1 cellular context compared by ENCODE assay signal in the genomic region with DNA sequence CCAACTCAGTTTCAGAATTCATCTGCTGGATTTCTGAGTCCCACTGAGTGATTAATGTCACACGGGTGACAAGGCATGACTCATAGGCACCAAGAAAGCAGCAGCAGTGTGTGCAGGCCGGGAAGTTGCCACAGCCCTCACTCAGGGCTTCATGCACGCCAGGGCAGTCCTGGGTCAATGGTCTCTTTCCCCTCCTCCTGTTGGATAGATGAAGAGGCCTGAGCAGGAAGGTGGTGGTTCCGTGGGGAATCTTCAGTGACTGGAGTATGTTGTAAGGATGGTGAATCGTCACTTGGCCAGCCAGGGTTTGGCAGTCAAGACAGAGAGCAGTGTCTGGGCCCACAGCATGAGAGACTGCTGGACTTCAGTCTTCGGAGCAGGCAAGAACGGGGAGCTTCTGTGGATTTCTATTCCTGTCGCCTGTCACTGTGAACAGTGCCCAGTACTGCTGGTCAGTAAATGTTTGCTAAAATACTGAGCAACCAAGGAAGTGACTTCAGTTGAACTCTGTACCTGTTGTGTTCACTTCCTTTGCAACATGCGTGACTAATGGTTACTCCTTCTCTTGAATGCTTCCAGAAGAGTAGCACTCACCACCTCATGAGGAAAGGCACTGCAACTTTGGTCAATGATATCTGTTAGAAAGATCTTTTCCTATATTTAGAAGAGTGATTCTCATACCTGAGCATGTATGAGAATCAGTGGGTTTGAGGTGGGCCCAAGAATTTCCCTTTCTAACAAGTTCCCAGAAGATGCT.
A peak's percentile ranks its signal among the peaks of the same experiment; 100 is the strongest.
TF ChIP-seq lines count a peak whose summit lies in the region.

No MANE protein-coding gene starts in this region.

TF ChIP-seq in HepG2, 621 proteins besides CTCF, POLR2A, EP300 and RAD21 (continued from another document and continues in another):
- TF ChIP-seq, protein P1, sequence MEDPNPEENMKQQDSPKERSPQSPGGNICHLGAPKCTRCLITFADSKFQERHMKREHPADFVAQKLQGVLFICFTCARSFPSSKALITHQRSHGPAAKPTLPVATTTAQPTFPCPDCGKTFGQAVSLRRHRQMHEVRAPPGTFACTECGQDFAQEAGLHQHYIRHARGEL (CRISPR knock-in tag; IDR thresholded peaks at IDR 0.05), result no peak
- TF ChIP-seq NR2F6 (IDR thresholded peaks at IDR 0.05) (no peak), NR2F6 (CRISPR knock-in tag; IDR thresholded peaks at IDR 0.05) (0 out of 2 replicates have a peak, but pooled peaks have one; percentile 29), ZNF235 (CRISPR knock-in tag; IDR thresholded peaks at IDR 0.05; ENCODE audit: borderline replicate concordance) (no peak), ZSCAN29 (CRISPR knock-in tag; conservative IDR thresholded peaks at IDR 0.05) (no peak), SIN3A (IDR thresholded peaks at IDR 0.05; ENCODE audit: borderline replicate concordance, low read depth, low read length) (no peak), ARID2 (CRISPR knock-in tag; IDR thresholded peaks at IDR 0.05; ENCODE audit: borderline replicate concordance) (no peak), AGO2 (optimal IDR thresholded peaks at IDR 0.05; ENCODE audit: low read depth, low read length) (no peak), GATA4 (IDR thresholded peaks at IDR 0.05; ENCODE audit: borderline replicate concordance, low read depth) (peak; percentile 40; the same call in 1 of the 2 replicates), CBFB (CRISPR knock-in tag; IDR thresholded peaks at IDR 0.05) (peak; percentile 48; the same call in 1 of the 2 replicates), ZNF782 (CRISPR knock-in tag; IDR thresholded peaks at IDR 0.05; ENCODE audit: borderline replicate concordance) (no peak), ZNF138 (CRISPR knock-in tag; IDR thresholded peaks at IDR 0.05; ENCODE audit: low read depth) (no peak), CENPX (CRISPR knock-in tag; IDR thresholded peaks at IDR 0.05) (no peak), FOXA1 (IDR thresholded peaks at IDR 0.05) (no peak), FOXA1 (CRISPR knock-in tag; IDR thresholded peaks at IDR 0.05) (peak; percentile 66), ZNF446 (CRISPR knock-in tag; IDR thresholded peaks at IDR 0.05) (no peak), GATAD1 (CRISPR knock-in tag; IDR thresholded peaks at IDR 0.05) (0 out of 2 replicates have a peak, but pooled peaks have one; percentile 61), ZNF383 (CRISPR knock-in tag; IDR thresholded peaks at IDR 0.05; ENCODE audit: borderline replicate concordance) (no peak), SSRP1 (CRISPR knock-in tag; IDR thresholded peaks at IDR 0.05) (peak; percentile 92), ZKSCAN1 (IDR thresholded peaks at IDR 0.05; ENCODE audit: low read length) (peak; percentile 8; the same call in 1 of the 2 replicates), PCBP2 (optimal IDR thresholded peaks at IDR 0.05; ENCODE audit: low read depth, low read length, poor library complexity, severe bottlenecking) (no peak), TBP (CRISPR knock-in tag; IDR thresholded peaks at IDR 0.05) (no peak), SPEN (CRISPR knock-in tag; IDR thresholded peaks at IDR 0.05; ENCODE audit: low read depth) (peak; percentile 69; the same call in 1 of the 2 replicates), RFX3 (CRISPR knock-in tag; IDR thresholded peaks at IDR 0.05) (no peak), KDM2A (CRISPR knock-in tag; IDR thresholded peaks at IDR 0.05; ENCODE audit: borderline replicate concordance, low read depth) (peak; percentile 67; the same call in 1 of the 2 replicates), TARDBP (CRISPR knock-in tag; IDR thresholded peaks at IDR 0.05) (no peak), KLF15 (CRISPR knock-in tag; IDR thresholded peaks at IDR 0.05; ENCODE audit: borderline replicate concordance) (no peak), SETDB1 (CRISPR knock-in tag; IDR thresholded peaks at IDR 0.05; ENCODE audit: borderline replicate concordance) (peak; percentile 85; the same call in 1 of the 2 replicates), KAT7 (CRISPR knock-in tag; IDR thresholded peaks at IDR 0.05; ENCODE audit: borderline replicate concordance) (peak; percentile 46; the same call in 1 of the 2 replicates), ADNP (CRISPR knock-in tag; IDR thresholded peaks at IDR 0.05) (no peak), MYNN (CRISPR knock-in tag; IDR thresholded peaks at IDR 0.05; ENCODE audit: low read depth) (no peak), THYN1 (CRISPR knock-in tag; IDR thresholded peaks at IDR 0.05; ENCODE audit: borderline replicate concordance, low read depth) (no peak), HES4 (CRISPR knock-in tag; IDR thresholded peaks at IDR 0.05; ENCODE audit: borderline replicate concordance) (no peak), SMARCE1 (IDR thresholded peaks at IDR 0.05; ENCODE audit: borderline replicate concordance) (no peak), AKAP8 (CRISPR knock-in tag; IDR thresholded peaks at IDR 0.05) (no peak), ZNF570 (CRISPR knock-in tag; IDR thresholded peaks at IDR 0.05; ENCODE audit: borderline replicate concordance) (no peak), SOX13 (IDR thresholded peaks at IDR 0.05) (no peak), SOX13 (CRISPR knock-in tag; conservative IDR thresholded peaks at IDR 0.05 in 1 of 2, IDR thresholded peaks at IDR 0.05 in 1 of 2) (peak in 1 of 2 experiments; percentile 56; a peak in 2 of 4 replicates), FOXO1 (CRISPR knock-in tag; IDR thresholded peaks at IDR 0.05) (peak; percentile 88), ZNF543 (CRISPR knock-in tag; IDR thresholded peaks at IDR 0.05) (no peak), ZNF30 (CRISPR knock-in tag; IDR thresholded peaks at IDR 0.05) (no peak), SYNCRIP (IDR thresholded peaks at IDR 0.05; ENCODE audit: insufficient read depth, low read depth, low read length) (no peak), SNRNP70 (IDR thresholded peaks at IDR 0.05; ENCODE audit: low read depth, low read length) (no peak), NKX3-1 (CRISPR knock-in tag; IDR thresholded peaks at IDR 0.05) (no peak)
- TF ChIP-seq, protein P2, sequence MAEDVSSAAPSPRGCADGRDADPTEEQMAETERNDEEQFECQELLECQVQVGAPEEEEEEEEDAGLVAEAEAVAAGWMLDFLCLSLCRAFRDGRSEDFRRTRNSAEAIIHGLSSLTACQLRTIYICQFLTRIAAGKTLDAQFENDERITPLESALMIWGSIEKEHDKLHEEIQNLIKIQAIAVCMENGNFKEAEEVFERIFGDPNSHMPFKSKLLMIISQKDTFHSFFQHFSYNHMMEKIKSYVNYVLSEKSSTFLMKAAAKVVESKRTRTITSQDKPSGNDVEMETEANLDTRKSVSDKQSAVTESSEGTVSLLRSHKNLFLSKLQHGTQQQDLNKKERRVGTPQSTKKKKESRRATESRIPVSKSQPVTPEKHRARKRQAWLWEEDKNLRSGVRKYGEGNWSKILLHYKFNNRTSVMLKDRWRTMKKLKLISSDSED (CRISPR knock-in tag; IDR thresholded peaks at IDR 0.05), result no peak
- TF ChIP-seq, protein P3, sequence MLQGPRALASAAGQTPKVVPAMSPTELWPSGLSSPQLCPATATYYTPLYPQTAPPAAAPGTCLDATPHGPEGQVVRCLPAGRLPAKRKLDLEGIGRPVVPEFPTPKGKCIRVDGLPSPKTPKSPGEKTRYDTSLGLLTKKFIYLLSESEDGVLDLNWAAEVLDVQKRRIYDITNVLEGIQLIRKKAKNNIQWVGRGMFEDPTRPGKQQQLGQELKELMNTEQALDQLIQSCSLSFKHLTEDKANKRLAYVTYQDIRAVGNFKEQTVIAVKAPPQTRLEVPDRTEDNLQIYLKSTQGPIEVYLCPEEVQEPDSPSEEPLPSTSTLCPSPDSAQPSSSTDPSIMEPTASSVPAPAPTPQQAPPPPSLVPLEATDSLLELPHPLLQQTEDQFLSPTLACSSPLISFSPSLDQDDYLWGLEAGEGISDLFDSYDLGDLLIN (CRISPR knock-in tag; IDR thresholded peaks at IDR 0.05; ENCODE audit: borderline replicate concordance), result no peak
- TF ChIP-seq, protein P4, sequence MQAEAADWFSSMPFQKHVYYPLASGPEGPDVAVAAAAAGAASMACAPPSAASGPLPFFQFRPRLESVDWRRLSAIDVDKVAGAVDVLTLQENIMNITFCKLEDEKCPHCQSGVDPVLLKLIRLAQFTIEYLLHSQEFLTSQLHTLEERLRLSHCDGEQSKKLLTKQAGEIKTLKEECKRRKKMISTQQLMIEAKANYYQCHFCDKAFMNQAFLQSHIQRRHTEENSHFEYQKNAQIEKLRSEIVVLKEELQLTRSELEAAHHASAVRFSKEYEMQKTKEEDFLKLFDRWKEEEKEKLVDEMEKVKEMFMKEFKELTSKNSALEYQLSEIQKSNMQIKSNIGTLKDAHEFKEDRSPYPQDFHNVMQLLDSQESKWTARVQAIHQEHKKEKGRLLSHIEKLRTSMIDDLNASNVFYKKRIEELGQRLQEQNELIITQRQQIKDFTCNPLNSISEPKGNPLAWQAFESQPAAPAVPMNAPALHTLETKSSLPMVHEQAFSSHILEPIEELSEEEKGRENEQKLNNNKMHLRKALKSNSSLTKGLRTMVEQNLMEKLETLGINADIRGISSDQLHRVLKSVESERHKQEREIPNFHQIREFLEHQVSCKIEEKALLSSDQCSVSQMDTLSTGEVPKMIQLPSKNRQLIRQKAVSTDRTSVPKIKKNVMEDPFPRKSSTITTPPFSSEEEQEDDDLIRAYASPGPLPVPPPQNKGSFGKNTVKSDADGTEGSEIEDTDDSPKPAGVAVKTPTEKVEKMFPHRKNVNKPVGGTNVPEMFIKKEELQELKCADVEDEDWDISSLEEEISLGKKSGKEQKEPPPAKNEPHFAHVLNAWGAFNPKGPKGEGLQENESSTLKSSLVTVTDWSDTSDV (CRISPR knock-in tag; IDR thresholded peaks at IDR 0.05), result no peak
- TF ChIP-seq, protein P5, sequence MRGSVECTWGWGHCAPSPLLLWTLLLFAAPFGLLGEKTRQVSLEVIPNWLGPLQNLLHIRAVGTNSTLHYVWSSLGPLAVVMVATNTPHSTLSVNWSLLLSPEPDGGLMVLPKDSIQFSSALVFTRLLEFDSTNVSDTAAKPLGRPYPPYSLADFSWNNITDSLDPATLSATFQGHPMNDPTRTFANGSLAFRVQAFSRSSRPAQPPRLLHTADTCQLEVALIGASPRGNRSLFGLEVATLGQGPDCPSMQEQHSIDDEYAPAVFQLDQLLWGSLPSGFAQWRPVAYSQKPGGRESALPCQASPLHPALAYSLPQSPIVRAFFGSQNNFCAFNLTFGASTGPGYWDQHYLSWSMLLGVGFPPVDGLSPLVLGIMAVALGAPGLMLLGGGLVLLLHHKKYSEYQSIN (CRISPR knock-in tag; IDR thresholded peaks at IDR 0.05; ENCODE audit: borderline replicate concordance), result 0 out of 2 replicates have a peak, but pooled peaks have one; percentile 73
- TF ChIP-seq, protein P6, sequence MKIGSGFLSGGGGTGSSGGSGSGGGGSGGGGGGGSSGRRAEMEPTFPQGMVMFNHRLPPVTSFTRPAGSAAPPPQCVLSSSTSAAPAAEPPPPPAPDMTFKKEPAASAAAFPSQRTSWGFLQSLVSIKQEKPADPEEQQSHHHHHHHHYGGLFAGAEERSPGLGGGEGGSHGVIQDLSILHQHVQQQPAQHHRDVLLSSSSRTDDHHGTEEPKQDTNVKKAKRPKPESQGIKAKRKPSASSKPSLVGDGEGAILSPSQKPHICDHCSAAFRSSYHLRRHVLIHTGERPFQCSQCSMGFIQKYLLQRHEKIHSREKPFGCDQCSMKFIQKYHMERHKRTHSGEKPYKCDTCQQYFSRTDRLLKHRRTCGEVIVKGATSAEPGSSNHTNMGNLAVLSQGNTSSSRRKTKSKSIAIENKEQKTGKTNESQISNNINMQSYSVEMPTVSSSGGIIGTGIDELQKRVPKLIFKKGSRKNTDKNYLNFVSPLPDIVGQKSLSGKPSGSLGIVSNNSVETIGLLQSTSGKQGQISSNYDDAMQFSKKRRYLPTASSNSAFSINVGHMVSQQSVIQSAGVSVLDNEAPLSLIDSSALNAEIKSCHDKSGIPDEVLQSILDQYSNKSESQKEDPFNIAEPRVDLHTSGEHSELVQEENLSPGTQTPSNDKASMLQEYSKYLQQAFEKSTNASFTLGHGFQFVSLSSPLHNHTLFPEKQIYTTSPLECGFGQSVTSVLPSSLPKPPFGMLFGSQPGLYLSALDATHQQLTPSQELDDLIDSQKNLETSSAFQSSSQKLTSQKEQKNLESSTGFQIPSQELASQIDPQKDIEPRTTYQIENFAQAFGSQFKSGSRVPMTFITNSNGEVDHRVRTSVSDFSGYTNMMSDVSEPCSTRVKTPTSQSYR (CRISPR knock-in tag; IDR thresholded peaks at IDR 0.05; ENCODE audit: borderline replicate concordance), result 0 out of 2 replicates have a peak, but pooled peaks have one; percentile 40
- TF ChIP-seq, protein P7, sequence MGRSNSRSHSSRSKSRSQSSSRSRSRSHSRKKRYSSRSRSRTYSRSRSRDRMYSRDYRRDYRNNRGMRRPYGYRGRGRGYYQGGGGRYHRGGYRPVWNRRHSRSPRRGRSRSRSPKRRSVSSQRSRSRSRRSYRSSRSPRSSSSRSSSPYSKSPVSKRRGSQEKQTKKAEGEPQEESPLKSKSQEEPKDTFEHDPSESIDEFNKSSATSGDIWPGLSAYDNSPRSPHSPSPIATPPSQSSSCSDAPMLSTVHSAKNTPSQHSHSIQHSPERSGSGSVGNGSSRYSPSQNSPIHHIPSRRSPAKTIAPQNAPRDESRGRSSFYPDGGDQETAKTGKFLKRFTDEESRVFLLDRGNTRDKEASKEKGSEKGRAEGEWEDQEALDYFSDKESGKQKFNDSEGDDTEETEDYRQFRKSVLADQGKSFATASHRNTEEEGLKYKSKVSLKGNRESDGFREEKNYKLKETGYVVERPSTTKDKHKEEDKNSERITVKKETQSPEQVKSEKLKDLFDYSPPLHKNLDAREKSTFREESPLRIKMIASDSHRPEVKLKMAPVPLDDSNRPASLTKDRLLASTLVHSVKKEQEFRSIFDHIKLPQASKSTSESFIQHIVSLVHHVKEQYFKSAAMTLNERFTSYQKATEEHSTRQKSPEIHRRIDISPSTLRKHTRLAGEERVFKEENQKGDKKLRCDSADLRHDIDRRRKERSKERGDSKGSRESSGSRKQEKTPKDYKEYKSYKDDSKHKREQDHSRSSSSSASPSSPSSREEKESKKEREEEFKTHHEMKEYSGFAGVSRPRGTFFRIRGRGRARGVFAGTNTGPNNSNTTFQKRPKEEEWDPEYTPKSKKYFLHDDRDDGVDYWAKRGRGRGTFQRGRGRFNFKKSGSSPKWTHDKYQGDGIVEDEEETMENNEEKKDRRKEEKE (IDR thresholded peaks at IDR 0.05), result no peak
- TF ChIP-seq, protein P8, sequence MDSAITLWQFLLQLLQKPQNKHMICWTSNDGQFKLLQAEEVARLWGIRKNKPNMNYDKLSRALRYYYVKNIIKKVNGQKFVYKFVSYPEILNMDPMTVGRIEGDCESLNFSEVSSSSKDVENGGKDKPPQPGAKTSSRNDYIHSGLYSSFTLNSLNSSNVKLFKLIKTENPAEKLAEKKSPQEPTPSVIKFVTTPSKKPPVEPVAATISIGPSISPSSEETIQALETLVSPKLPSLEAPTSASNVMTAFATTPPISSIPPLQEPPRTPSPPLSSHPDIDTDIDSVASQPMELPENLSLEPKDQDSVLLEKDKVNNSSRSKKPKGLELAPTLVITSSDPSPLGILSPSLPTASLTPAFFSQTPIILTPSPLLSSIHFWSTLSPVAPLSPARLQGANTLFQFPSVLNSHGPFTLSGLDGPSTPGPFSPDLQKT (CRISPR knock-in tag; IDR thresholded peaks at IDR 0.05; ENCODE audit: borderline replicate concordance), result no peak
- TF ChIP-seq, protein P9, sequence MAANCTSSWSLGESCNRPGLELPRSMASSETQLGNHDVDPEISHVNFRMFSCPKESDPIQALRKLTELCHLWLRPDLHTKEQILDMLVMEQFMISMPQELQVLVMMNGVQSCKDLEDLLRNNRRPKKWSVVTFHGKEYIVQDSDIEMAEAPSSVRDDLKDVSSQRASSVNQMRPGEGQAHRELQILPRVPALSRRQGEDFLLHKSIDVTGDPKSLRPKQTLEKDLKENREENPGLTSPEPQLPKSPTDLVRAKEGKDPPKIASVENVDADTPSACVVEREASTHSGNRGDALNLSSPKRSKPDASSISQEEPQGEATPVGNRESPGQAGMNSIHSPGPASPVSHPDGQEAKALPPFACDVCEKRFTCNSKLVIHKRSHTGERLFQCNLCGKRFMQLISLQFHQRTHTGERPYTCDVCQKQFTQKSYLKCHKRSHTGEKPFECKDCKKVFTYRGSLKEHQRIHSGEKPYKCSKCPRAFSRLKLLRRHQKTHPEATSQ (CRISPR knock-in tag; IDR thresholded peaks at IDR 0.05; ENCODE audit: borderline replicate concordance), result peak; percentile 14; the same call in 1 of the 2 replicates
